Comparison of ENCODE assay signal across 1 cellular context in genomic region chr19:6500837-6501739, GRCh38.
TF ChIP-seq lines count a peak whose summit lies in the region.

No MANE protein-coding gene starts in this region.

TF ChIP-seq in K562, 482 proteins besides CTCF, POLR2A, EP300 and RAD21:
- TF ChIP-seq RBM25 (IDR thresholded peaks at IDR 0.05; ENCODE audit: low read depth, low read length, severe bottlenecking) (peak; percentile 55), MIER1 (IDR thresholded peaks at IDR 0.05; ENCODE audit: low read depth) (no peak), EZH2 (IDR thresholded peaks at IDR 0.05; ENCODE audit: borderline replicate concordance, low read depth, low read length) (no peak), PHB (CRISPR knock-in tag; IDR thresholded peaks at IDR 0.05) (no peak), ZFP36 (IDR thresholded peaks at IDR 0.05; ENCODE audit: low read depth, low read length, partially characterized antibody) (peak; percentile 97)
TF ChIP-seq in K562: peak in this region for 2.
